In the genomic region with DNA sequence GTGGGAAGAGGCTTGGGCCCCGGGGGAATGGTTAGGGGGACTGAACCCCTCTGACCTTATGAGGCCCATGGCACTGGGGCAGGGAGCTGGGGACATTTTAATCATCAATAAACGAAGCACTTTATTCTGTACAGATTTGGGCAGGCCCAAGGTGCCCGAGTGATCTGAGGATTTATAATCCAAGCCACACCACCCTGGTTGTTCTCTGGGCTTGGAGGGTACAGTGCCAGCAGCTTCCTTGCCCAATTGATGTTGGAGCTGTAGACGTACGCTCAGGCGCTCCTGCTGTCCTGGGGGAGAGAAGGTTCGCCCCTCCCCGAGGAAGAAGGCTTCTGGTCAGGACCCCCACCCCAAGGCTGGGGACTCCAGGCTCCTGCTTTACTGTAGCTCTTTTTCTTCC, we compare ENCODE assay signal across 25 cellular contexts. TPM values are rescaled to one million over a fixed set of nuclear protein-coding genes. Genes with fewer than 3 reads are reported as not detected.
DNase-seq lines count a peak whose midpoint lies in the region; ATAC-seq and TF ChIP-seq lines count a peak whose summit lies in the region.
"Had no signal": no experiment of that assay in that cellular context is flagged by ENCODE, and none has a peak within 500 bp of the region (broad histone marks: within the 10 kb centered on the region; RNA-seq: fewer than 3 reads in every experiment).

No MANE protein-coding gene starts in this region.

- WGBS in right cardiac atrium = 56% methylated on average over 8 of the region's 8 CpGs

- no peaks in the 10 kb centered on the region for H3K36me3 ChIP-seq in stomach smooth muscle (ENCODE audit: control insufficient read depth in 2 of 2, insufficient read depth in 2 of 2, low read length in 2 of 2)

- POLR2A ChIA-PET in GM10248 (lab: Yijun Ruan, JAX) = no interaction called here

- intact Hi-C loops in right cardiac atrium (cut with DNase I) = no loop called here

- no peak for ATAC-seq in right cardiac atrium
- no peak for ATAC-seq in GM19395 (IDR thresholded peaks at IDR 0.05; ENCODE audit: unreplicated experiment)
- ATAC-seq: activated T-cell treated with anti-CD3 and anti-CD28 coated beads, Interleukin-2, amount 50 U/mL, for 72 hours; esophagus mucosa; GM12878; naive thymus-derived CD4-positive, alpha-beta T cell had no signal

- peaks cover 5% of the 10 kb centered on the region for H3K4me1 ChIP-seq in right cardiac atrium (ENCODE audit: control insufficient read depth, insufficient read depth, low read length)
- H3K4me1 ChIP-seq in stomach smooth muscle (ENCODE audit: control insufficient read depth, insufficient read depth, low read length) = peaks cover 39% of the 10 kb centered on the region

- CTCF ChIA-PET in GM10248 (lab: Yijun Ruan, JAX) = interaction anchor here (0.9 to 2.0 kb wide), 3 partner anchors 11 to 47 kb away, joined by 3 to 5 read pairs (median 4); no protein-coding TSS in a partner anchor

- H3K27ac ChIP-seq in right cardiac atrium (ENCODE audit: low read length) = peak overlapping the region; percentile 84
- peak overlapping the region; percentile 46 for H3K27ac ChIP-seq in stomach smooth muscle (ENCODE audit: low read length)
- H3K27ac ChIP-seq: VCaP had no signal

- H3K9me3 ChIP-seq in right cardiac atrium (ENCODE audit: control insufficient read depth, low read length) (no peaks in the 10 kb centered on the region), stomach smooth muscle (ENCODE audit: control insufficient read depth in 2 of 2, low read length in 2 of 2) (peaks cover 0 to 3% of the 10 kb centered on the region in 2 donors)

- TF ChIP-seq CTCF in GM10248 (IDR thresholded peaks at IDR 0.05; ENCODE audit: control extremely low read depth, extremely low read depth, low read depth, missing control alignments) = no peak

- H3K4me3 ChIP-seq in right cardiac atrium (ENCODE audit: low read length) (no peak overlapping the region), stomach smooth muscle (ENCODE audit: low read length in 2 of 2) (peak overlapping the region in 1 of 2 donors; percentile 22)
- H3K4me3 ChIP-seq: GM12878 had no signal

- DNase-seq in GM10248 (ENCODE audit: extremely low spot score) = peak; percentile 12
- DNase-seq in astrocyte of the hippocampus (ENCODE audit: low read depth, low spot score) = peak; percentile 0
- peak in 1 of 3 donors; percentile 30 for DNase-seq in right cardiac atrium
- no peak for DNase-seq in SK-N-DZ (ENCODE audit: low spot score)
- DNase-seq in stimulated activated CD4-positive, alpha-beta T cell treated with anti-CD3 and anti-CD28 coated beads, Interleukin-15, amount 100 ng/mL, for 24 hours = no peak
- DNase-seq: activated CD4-positive, alpha-beta T cell treated with anti-CD3 and anti-CD28 coated beads, Interleukin-2, amount 50 U/mL, for 4 hours; activated naive CD8-positive, alpha-beta T cell treated with anti-CD3 and anti-CD28 coated beads, Interleukin-2, amount 10 ng/mL, durations not matched to agents 7 days and 5 days; activated T-cell treated with anti-CD3 and anti-CD28 coated beads, Interleukin-2, amount 50 U/mL, for 72 hours; KG1; mesenchymal stem cell; MV-4-11; naive thymus-derived CD4-positive, alpha-beta T cell; NCI-H2029 treated with DMSO at 0.1 percent for 48 hours; NCI-H446; stimulated activated naive CD4-positive, alpha-beta T cell had no signal

- H3K9ac ChIP-seq in stomach smooth muscle (ENCODE audit: low read length in 2 of 2) = no peak overlapping the region

- H3K27me3 ChIP-seq in right cardiac atrium (ENCODE audit: control insufficient read depth, insufficient read depth) = no peaks in the 10 kb centered on the region
- H3K27me3 ChIP-seq in stomach smooth muscle (ENCODE audit: control insufficient read depth in 1 of 2, insufficient read depth in 2 of 2, low read length in 2 of 2) = peaks cover 0 to 2% of the 10 kb centered on the region in 2 donors

RNA-seq across cellular contexts. Expression of a gene that starts 12.5 kb away (rescaled TPM):
- 100 to 1,000 TPM; 100 to 141 (median 118) TPM for total RNA-seq in right cardiac atrium
- polyA plus RNA-seq in right cardiac atrium = 99.5 TPM
- 3.1 and 4.7 TPM in 2 replicates for polyA plus RNA-seq in SK-N-DZ (2014; cell fraction: cytosol; rRNA removed)
- 5.1 and 5.3 TPM in 2 replicates for polyA plus RNA-seq in SK-N-DZ (2014; cell fraction: nucleus; rRNA removed)
- polyA plus RNA-seq: naive thymus-derived CD4-positive, alpha-beta T cell had no signal

RNA-seq across cellular contexts. Expression of a gene that starts 19.3 kb away (rescaled TPM):
- 1 to 10 TPM in 1 of 4 donors, under 1 TPM in 3; 0.09 to 1.6 (median 0.40) TPM for total RNA-seq in right cardiac atrium
- 0.29 TPM for polyA plus RNA-seq in right cardiac atrium
- not detected in 2 replicates for polyA plus RNA-seq in SK-N-DZ (2014; cell fraction: cytosol; rRNA removed)
- not detected in 2 replicates for polyA plus RNA-seq in SK-N-DZ (2014; cell fraction: nucleus; rRNA removed)
- total RNA-seq: activated naive CD8-positive, alpha-beta T cell treated with anti-CD3 and anti-CD28 coated beads, Interleukin-2, amount 10 ng/mL, durations not matched to agents 7 days and 5 days; activated T-cell treated with anti-CD3 and anti-CD28 coated beads, Interleukin-2, amount 50 U/mL, for 72 hours; bronchial epithelial cell; esophagus mucosa; G401; GM12878; naive thymus-derived CD4-positive, alpha-beta T cell; pulmonary artery endothelial cell; T-helper 1 cell treated with Interleukin-12 subunit alpha and Interleukin-12 subunit beta and Interleukin-4 antibody, amounts not matched to agents 30 ng/mL and 1 ng/mL, for 36 hours had no signal
- polyA plus RNA-seq: BJ; GM12878; naive thymus-derived CD4-positive, alpha-beta T cell had no signal

RNA-seq across cellular contexts. Expression of a gene that starts 36.6 kb away (rescaled TPM):
- 100 to 1,000 TPM; 480 to 768 (median 570) TPM for total RNA-seq in right cardiac atrium
- polyA plus RNA-seq in right cardiac atrium = 622 TPM
- polyA plus RNA-seq in SK-N-DZ (2014; cell fraction: cytosol; rRNA removed) = 0.19 TPM in 1 of 2 replicates, not detected in the other
- polyA plus RNA-seq in SK-N-DZ (2014; cell fraction: nucleus; rRNA removed) = 1.1 TPM in 1 of 2 replicates, not detected in the other
- total RNA-seq: activated naive CD8-positive, alpha-beta T cell treated with anti-CD3 and anti-CD28 coated beads, Interleukin-2, amount 10 ng/mL, durations not matched to agents 7 days and 5 days; activated T-cell treated with anti-CD3 and anti-CD28 coated beads, Interleukin-2, amount 50 U/mL, for 72 hours; bronchial epithelial cell; esophagus mucosa; G401; GM12878; naive thymus-derived CD4-positive, alpha-beta T cell; pulmonary artery endothelial cell; T-helper 1 cell treated with Interleukin-12 subunit alpha and Interleukin-12 subunit beta and Interleukin-4 antibody, amounts not matched to agents 30 ng/mL and 1 ng/mL, for 36 hours had no signal
- polyA plus RNA-seq: BJ; GM12878; naive thymus-derived CD4-positive, alpha-beta T cell had no signal

Comparison
In these comparisons a context has a peak if more than half of its experiments do, and no peak if none do; other contexts are left out.
1. DNase-seq: peak in GM10248 (single experiment) and astrocyte of the hippocampus (single experiment); none in SK-N-DZ (single experiment) and stimulated activated CD4-positive, alpha-beta T cell treated with anti-CD3 and anti-CD28 coated beads, Interleukin-15, amount 100 ng/mL, for 24 hours (single experiment).